Comparison of ENCODE assay signal across 18 cellular contexts in genomic region chr14:31677630-31678029, GRCh38.
DNase-seq lines count a peak whose midpoint lies in the region; ATAC-seq and TF ChIP-seq lines count a peak whose summit lies in the region.
"Had no signal": no experiment of that assay in that cellular context is flagged by ENCODE, and none has a peak within 500 bp of the region (broad histone marks: within the 10 kb centered on the region; RNA-seq: fewer than 3 reads in every experiment).

No MANE protein-coding gene starts in this region.

- no peaks in the 10 kb centered on the region for H3K4me1 ChIP-seq in HEK293 (ENCODE audit: control insufficient read depth, insufficient read depth, low read length)
- no peaks in the 10 kb centered on the region for H3K4me1 ChIP-seq in mucosa of descending colon (ENCODE audit: low read depth)
- H3K4me1 ChIP-seq: BE2C had no signal

- peak; percentile 15; the same call in 1 of the 2 replicates for TF ChIP-seq CTCF in 22Rv1 (IDR thresholded peaks at IDR 0.05)
- TF ChIP-seq CTCF in HEK293 (tag by site-specific recombination; IDR thresholded peaks at IDR 0.05): no peak
- TF ChIP-seq CTCF in mucosa of descending colon (IDR thresholded peaks at IDR 0.05): no peak

- H3K4me3 ChIP-seq in HEK293 (ENCODE audit: low read depth, low read length) (no peak overlapping the region), mucosa of descending colon (no peak overlapping the region)

- DNase-seq in NCI-H69 (lab: John Stamatoyannopoulos, UW) (peak; percentile 69), mucosa of descending colon (no peak), NCI-H510A (lab: John Stamatoyannopoulos, UW) (no peak)
- DNase-seq: ACHN; BE2C; C1 segment of cervical spinal cord; CD4-positive, CD25-positive, alpha-beta regulatory T cell; DMS153; DMS79; GDM1; GOT3; H7; KG1 had no signal

- H3K36me3 ChIP-seq in HEK293 (ENCODE audit: control insufficient read depth in 2 of 2, insufficient read depth in 1 of 2, low read length in 2 of 2) (no peaks in the 10 kb centered on the region; a peak in 1 of 3 replicates), mucosa of descending colon (ENCODE audit: low read depth) (no peaks in the 10 kb centered on the region)
- H3K36me3 ChIP-seq: BE2C had no signal

- ATAC-seq in mucosa of descending colon (peak; percentile 25), HG02759 (IDR thresholded peaks at IDR 0.05; ENCODE audit: unreplicated experiment) (no peak), HG02870 (IDR thresholded peaks at IDR 0.05; ENCODE audit: unreplicated experiment) (no peak)
- ATAC-seq: HCT116 had no signal

- no peak overlapping the region for H3K27ac ChIP-seq in 22Rv1
- H3K27ac ChIP-seq in HEK293 (ENCODE audit: extremely low read depth, low read depth, low read length): no peak overlapping the region

- POLR2A ChIA-PET in HEK293 (lab: Yijun Ruan, JAX): no interaction called here

- no peaks in the 10 kb centered on the region for H3K9me3 ChIP-seq in HEK293 (ENCODE audit: control insufficient read depth, insufficient read depth, low read depth, low read length)
- no peaks in the 10 kb centered on the region for H3K9me3 ChIP-seq in mucosa of descending colon

- CTCF ChIA-PET in HEK293 (lab: Yijun Ruan, JAX): no interaction called here

- intact Hi-C loops in mucosa of descending colon (cut with DNase I, micrococcal nuclease): no loop called here

TF ChIP-seq in HEK293, 187 proteins besides CTCF, POLR2A, EP300 and RAD21:
- TF ChIP-seq ZNF280C (tag by site-specific recombination; IDR thresholded peaks at IDR 0.05) (no peak), ZNF596 (tag by site-specific recombination; IDR thresholded peaks at IDR 0.05) (no peak), ATF2 (tag by site-specific recombination; IDR thresholded peaks at IDR 0.05; ENCODE audit: low read depth) (no peak), ZIC2 (tag by site-specific recombination; IDR thresholded peaks at IDR 0.05) (peak; percentile 49)
